Comparison of ENCODE assay signal across 17 cellular contexts in genomic region chr11:1457856-1458255, GRCh38. TPM values are rescaled to one million over a fixed set of nuclear protein-coding genes. Genes with fewer than 3 reads are reported as not detected.
DNase-seq lines count a peak whose midpoint lies in the region; ATAC-seq, FAIRE-seq and TF ChIP-seq lines count a peak whose summit lies in the region.
"Had no signal": no experiment of that assay in that cellular context is flagged by ENCODE, and none has a peak within 500 bp of the region (broad histone marks: within the 10 kb centered on the region; RNA-seq: fewer than 3 reads in every experiment).

No MANE protein-coding gene starts in this region.

- no peak overlapping the region for H3K14ac ChIP-seq in H1 (ENCODE audit: insufficient read length)
- peak overlapping the region; percentile 6 for H3K14ac ChIP-seq in neuronal stem cell (ENCODE audit: low read length)

- H3K27me3 ChIP-seq in NT2/D1 (ENCODE audit: insufficient read depth, insufficient read length) (no peaks in the 10 kb centered on the region), H1 (replicated peaks in 1 of 4; ENCODE audit: control insufficient read depth in 3 of 4, extremely low read depth in 1 of 4, insufficient read depth in 3 of 4, low read length in 3 of 4) (no peaks in the 10 kb centered on the region), neuronal stem cell (ENCODE audit: control insufficient read depth in 3 of 3, insufficient read depth in 3 of 3, low read depth in 1 of 3, low read length in 3 of 3) (no peaks in the 10 kb centered on the region), thyroid gland (no peaks in the 10 kb centered on the region)

- no peak overlapping the region for H3K27ac ChIP-seq in H1 (ENCODE audit: low read depth, low read length)
- no peak overlapping the region for H3K27ac ChIP-seq in neuronal stem cell (replicated peaks; ENCODE audit: low read length)
- H3K27ac ChIP-seq in thyroid gland: peak overlapping the region in 2 of 3 donors; percentile 67 to 75

- POLR2A ChIA-PET in H1 (lab: Charles Lee; ENCODE audit: partially characterized antibody): no interaction called here

- no peak overlapping the region for H2BK15ac ChIP-seq in H1 (ENCODE audit: low read length)
- peak overlapping the region; percentile 58 for H2BK15ac ChIP-seq in neuronal stem cell (ENCODE audit: low read length)

- peaks cover 5% of the 10 kb centered on the region; the same call in 1 of the 2 replicates for H3K79me1 ChIP-seq in H1 (ENCODE audit: low read depth, low read length)
- H3K79me1 ChIP-seq in neuronal stem cell (ENCODE audit: low read depth, low read length): no peaks in the 10 kb centered on the region

- CTCF ChIA-PET in H1 (lab: Charles Lee; ENCODE audit: partially characterized antibody): interaction anchor here (0.6 to 1.0 kb wide), 3 partner anchors 20 to 56 kb away, joined by 3 read pairs; no protein-coding TSS in a partner anchor

- no peak overlapping the region for H3K23ac ChIP-seq in H1 (ENCODE audit: insufficient read length)
- H3K23ac ChIP-seq in neuronal stem cell (ENCODE audit: low read depth, low read length, poor library complexity): no peak overlapping the region

- H2AFZ ChIP-seq in H1 (ENCODE audit: low read length): no peak overlapping the region
- H2AFZ ChIP-seq in neuronal stem cell (ENCODE audit: low read length): no peak overlapping the region

- H2BK5ac ChIP-seq in H1 (ENCODE audit: low read depth, low read length): no peak overlapping the region
- H2BK5ac ChIP-seq in neuronal stem cell (ENCODE audit: low read length): peak overlapping the region; percentile 53

- FAIRE-seq in H1 (lab: Jason Lieb, UNC): no peak
- FAIRE-seq: G401.6 had no signal

- H4K91ac ChIP-seq in H1 (replicated peaks; ENCODE audit: insufficient read length, low read length) (no peak overlapping the region), neuronal stem cell (ENCODE audit: low read depth, low read length, poor library complexity) (no peak overlapping the region)

- no peak for TF ChIP-seq POLR2A in H1 (IDR thresholded peaks at IDR 0.05; ENCODE audit: control extremely low read depth in 1 of 2, low read depth in 2 of 2, low read length in 2 of 2)
- TF ChIP-seq POLR2A in thyroid gland (IDR thresholded peaks at IDR 0.05): no peak

- peak overlapping the region; percentile 56 for H3K9ac ChIP-seq in NT2/D1 (ENCODE audit: insufficient read length, low read depth)
- H3K9ac ChIP-seq in H1 (replicated peaks in 1 of 4; ENCODE audit: extremely low read depth in 1 of 4, low read depth in 3 of 4, low read length in 3 of 4): no peak overlapping the region
- peak overlapping the region; percentile 44 for H3K9ac ChIP-seq in neuronal stem cell (ENCODE audit: low read depth, low read length, poor library complexity)

- H3K4me1 ChIP-seq in NT2/D1 (ENCODE audit: insufficient read depth, insufficient read length): peaks cover 10% of the 10 kb centered on the region
- peaks cover 0 to 6% (median 2%) of the 10 kb centered on the region in 4 experiments; a peak in 2 of 7 replicates for H3K4me1 ChIP-seq in H1 (replicated peaks in 1 of 4; ENCODE audit: control insufficient read depth in 3 of 4, insufficient read depth in 4 of 4, low read length in 3 of 4)
- peaks cover 0 to 12% of the 10 kb centered on the region in 2 donors for H3K4me1 ChIP-seq in neuronal stem cell (ENCODE audit: control insufficient read depth in 2 of 2, insufficient read depth in 1 of 2, low read depth in 1 of 2, low read length in 2 of 2)
- H3K4me1 ChIP-seq in thyroid gland: peaks cover 24 to 50% of the 10 kb centered on the region in 2 donors

- no peak overlapping the region for H2BK20ac ChIP-seq in H1 (ENCODE audit: low read length)

- H3K4ac ChIP-seq in H1 (replicated peaks; ENCODE audit: insufficient read length, low read depth, low read length) (no peak overlapping the region), neuronal stem cell (ENCODE audit: low read length) (no peak overlapping the region)

- no peak overlapping the region for H3K18ac ChIP-seq in H1 (ENCODE audit: extremely low read depth, low read length)
- H3K18ac ChIP-seq in neuronal stem cell (ENCODE audit: low read length): peak overlapping the region; percentile 64

- H3K4me3 ChIP-seq in NT2/D1 (ENCODE audit: insufficient read length, low read depth) (no peak overlapping the region), H1 (ENCODE audit: extremely low read depth in 1 of 4, insufficient read depth in 2 of 4, low read depth in 3 of 4, low read length in 4 of 4) (no peak overlapping the region), neuronal stem cell (ENCODE audit: low read length in 2 of 2) (no peak overlapping the region), thyroid gland (replicated peaks in 1 of 3) (no peak overlapping the region)

- H4K20me1 ChIP-seq in H1 (replicated peaks in 1 of 2; ENCODE audit: control insufficient read depth in 1 of 2, insufficient read depth in 2 of 2, low read length in 2 of 2): peaks cover 0 to 13% of the 10 kb centered on the region in 2 experiments

- H3K56ac ChIP-seq in H1 (replicated peaks; ENCODE audit: insufficient read length, low read depth, low read length): no peak overlapping the region

- no peak for ATAC-seq in HG03520 (IDR thresholded peaks at IDR 0.05; ENCODE audit: unreplicated experiment)
- no peak for ATAC-seq in GM21619 (IDR thresholded peaks at IDR 0.05; ENCODE audit: unreplicated experiment)

- DNase-seq in NT2/D1 (ENCODE audit: low read depth, low spot score) (no peak), H1 (ENCODE audit: low read depth in 1 of 2, low spot score in 2 of 2) (no peak), neuronal stem cell (ENCODE audit: low spot score) (no peak), thyroid gland (no peak), NAMALWA (ENCODE audit: low spot score) (no peak)
- DNase-seq: AML-193, Karpas-422, MV-4-11, NCI-H1694, NCI-H2081, NCI-H2171 treated with DMSO at 0.1 percent for 48 hours, NCI-H446, PC-3, Right ventricle myocardium superior had no signal

- H3K36me3 ChIP-seq in NT2/D1 (ENCODE audit: insufficient read depth, insufficient read length, low read length): peaks cover 5% of the 10 kb centered on the region
- H3K36me3 ChIP-seq in H1 (ENCODE audit: control insufficient read depth in 2 of 4, insufficient read depth in 4 of 4, low read length in 3 of 4): peaks cover 0 to 10% (median 4%) of the 10 kb centered on the region in 4 experiments; a peak in 3 of 8 replicates
- peaks cover 16 to 53% of the 10 kb centered on the region in 2 donors for H3K36me3 ChIP-seq in neuronal stem cell (replicated peaks in 1 of 2; ENCODE audit: control insufficient read depth in 2 of 2, insufficient read depth in 2 of 2, low read length in 2 of 2)
- H3K36me3 ChIP-seq in thyroid gland: no peaks in the 10 kb centered on the region

- no peak overlapping the region for H3K4me2 ChIP-seq in H1 (ENCODE audit: insufficient read depth in 1 of 2, low read depth in 2 of 2, low read length in 2 of 2)
- no peak overlapping the region for H3K4me2 ChIP-seq in neuronal stem cell (ENCODE audit: insufficient read depth, low read length, poor library complexity, severe bottlenecking)

- no peaks in the 10 kb centered on the region for H3K79me2 ChIP-seq in H1 (ENCODE audit: control insufficient read depth in 1 of 2, insufficient read depth in 2 of 2, low read length in 2 of 2)

- no peak overlapping the region for H2AK5ac ChIP-seq in H1 (ENCODE audit: low read depth, low read length)
- H2AK5ac ChIP-seq in neuronal stem cell (ENCODE audit: low read depth, low read length): peak overlapping the region; percentile 84

- 91% methylated on average over 17 of the region's 18 CpGs; no CpG with 5 or more reads in 1 of the 2 experiments for WGBS in H1 (ENCODE audit: extremely low coverage in 1 of 2, insufficient coverage in 1 of 2, insufficient read length in 1 of 2, insufficient replicate concordance in 2 of 2, low coverage in 1 of 2, low lambda C conversion rate in 2 of 2, missing lambda C conversion rate in 1 of 2), 2 experiments
- WGBS in neuronal stem cell (ENCODE audit: extremely low coverage in 2 of 2, insufficient read length in 2 of 2, insufficient replicate concordance in 1 of 2), 2 donors: no CpG with 5 or more reads among the region's 18 CpGs
- WGBS in thyroid gland, 2 donors: 84 to 85% methylated on average over 8 to 18 of the region's 18 CpGs

- 0 out of 2 replicates have a peak overlapping the region, but pooled peaks have one; percentile 25 for H4K8ac ChIP-seq in H1 (ENCODE audit: extremely low read depth, insufficient read depth, low read length)
- H4K8ac ChIP-seq in neuronal stem cell (ENCODE audit: low read depth, low read length): no peak overlapping the region

- TF ChIP-seq EP300 in H1 (IDR thresholded peaks at IDR 0.05; ENCODE audit: borderline replicate concordance in 1 of 2, low read depth in 2 of 2, low read length in 2 of 2): no peak

- no peak for TF ChIP-seq RAD21 in H1 (IDR thresholded peaks at IDR 0.05 in 1 of 2, conservative IDR thresholded peaks at IDR 0.05 in 1 of 2; ENCODE audit: low read depth in 2 of 2, low read length in 2 of 2)

- intact Hi-C loops in thyroid gland (cut with DNase I): no loop called here

- H2BK120ac ChIP-seq in H1 (replicated peaks; ENCODE audit: low read depth, low read length) (no peak overlapping the region), neuronal stem cell (ENCODE audit: low read depth, low read length) (no peak overlapping the region)

- H4K5ac ChIP-seq in H1 (ENCODE audit: insufficient read length, low read depth, low read length): no peak overlapping the region

- H3K23me2 ChIP-seq in H1 (ENCODE audit: low read depth, low read length): no peaks in the 10 kb centered on the region

- H3K9me3 ChIP-seq in NT2/D1 (ENCODE audit: insufficient read depth, low read length) (no peaks in the 10 kb centered on the region), H1 (ENCODE audit: insufficient read depth in 2 of 2, low read depth in 1 of 2, low read length in 1 of 2) (peaks cover 0 to under 1% of the 10 kb centered on the region in 2 experiments; a peak in 1 of 4 replicates), neuronal stem cell (replicated peaks in 1 of 2; ENCODE audit: control insufficient read depth in 2 of 2, insufficient read depth in 1 of 2, low read depth in 1 of 2, low read length in 2 of 2) (peaks cover 0 to 2% of the 10 kb centered on the region in 2 donors), thyroid gland (no peaks in the 10 kb centered on the region)

- H2BK12ac ChIP-seq in H1 (ENCODE audit: low read depth, low read length) (no peak overlapping the region), neuronal stem cell (ENCODE audit: low read length) (no peak overlapping the region)

- TF ChIP-seq CTCF in H1 (IDR thresholded peaks at IDR 0.05; ENCODE audit: control extremely low read depth in 1 of 3, insufficient read depth in 1 of 3, low read depth in 1 of 3, low read length in 3 of 3) (no peak), thyroid gland (IDR thresholded peaks at IDR 0.05) (no peak)

RNA-seq across cellular contexts. Expression of gene MOB2, which starts 28.7 kb away (rescaled TPM):
- total RNA-seq in H1 (2021; fragmentation: NEBNext Ultra II Directional; extraction: Animal tissue kit (Norgen Biotek cat#: 25700)): 18.3 and 18.6 TPM in 2 replicates
- polyA plus RNA-seq in H1 (2011; rRNA removed): 28.2 and 28.5 TPM in 2 replicates
- polyA plus RNA-seq in H1 (2011; cell fraction: cytosol; rRNA removed): 37.2 TPM
- 34.8 TPM for polyA plus RNA-seq in H1 (2011; cell fraction: nucleus; rRNA removed)
- polyA plus RNA-seq in H1 (2012, experiment 1 of 2): 15.1 to 24.8 TPM (median 22.8 TPM) in 4 replicates
- polyA plus RNA-seq in H1 (2012, experiment 2 of 2): 22.6 TPM
- 9.6 TPM for polyA plus RNA-seq in H1 (2013, experiment 1 of 2)
- 9.7 TPM for polyA plus RNA-seq in H1 (2013, experiment 2 of 2)
- 33.6 and 38.3 TPM in 2 replicates for polyA minus RNA-seq in H1 (2011; rRNA and poly(A)+ RNA removed)
- 17.2 TPM for polyA minus RNA-seq in H1 (2011; cell fraction: cytosol; rRNA and poly(A)+ RNA removed)
- 14.7 TPM for polyA minus RNA-seq in H1 (2011; cell fraction: nucleus; rRNA and poly(A)+ RNA removed)
- 11.1 TPM for polyA plus RNA-seq in neuronal stem cell (2013, experiment 1 of 2)
- 11.5 TPM for polyA plus RNA-seq in neuronal stem cell (2013, experiment 2 of 2)
- total RNA-seq in thyroid gland: 10 to 100 TPM; 25.6 to 45.8 (median 30.1) TPM

Comparison
In these comparisons a context has a peak if more than half of its experiments do, and no peak if none do; other contexts are left out.
1. H3K9ac ChIP-seq: peak in NT2/D1 (single experiment) and neuronal stem cell (single experiment); none in H1 (0 of 4).
2. H3K27ac ChIP-seq: peak in thyroid gland (2 of 3); none in H1 (single experiment) and neuronal stem cell (single experiment).